Comparison of ENCODE assay signal across 8 cellular contexts in the genomic region with DNA sequence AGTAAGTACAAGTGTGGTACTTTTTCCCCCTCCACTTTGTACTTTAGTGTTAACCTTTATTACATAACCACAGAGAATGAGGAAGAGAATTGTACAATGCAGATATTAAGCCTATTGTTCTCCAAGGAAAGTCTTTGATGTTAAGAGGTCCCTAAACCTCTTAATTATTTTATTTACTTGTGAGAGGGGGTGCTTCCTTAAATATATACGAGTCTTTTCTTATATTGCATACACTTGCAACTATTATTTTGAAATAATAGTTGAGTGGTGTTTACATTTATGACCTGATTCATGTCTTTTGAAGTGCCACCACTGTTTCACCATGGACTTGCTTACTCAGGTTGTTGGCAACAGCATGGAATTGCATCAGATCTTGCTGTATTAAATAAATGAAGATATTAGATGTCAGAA. TPM values are rescaled to one million over a fixed set of nuclear protein-coding genes. Genes with fewer than 3 reads are reported as not detected.
DNase-seq lines count a peak whose midpoint lies in the region; ATAC-seq, FAIRE-seq and TF ChIP-seq lines count a peak whose summit lies in the region.

No MANE protein-coding gene starts in this region.

- H3K27ac ChIP-seq in kidney (ENCODE audit: low read depth in 2 of 2, low read length in 2 of 2) = no peak overlapping the region

- ATAC-seq in naive B cell (ENCODE audit: low read depth in 2 of 2) (peak; percentile 27 to 36), GM19455 (IDR thresholded peaks at IDR 0.05; ENCODE audit: unreplicated experiment) (no peak), GM21723 (IDR thresholded peaks at IDR 0.05; ENCODE audit: unreplicated experiment) (no peak)

- no peak overlapping the region for H3K9ac ChIP-seq in kidney (ENCODE audit: low read length in 2 of 2)

- H3K4me3 Mint-ChIP-seq in naive B cell = peak overlapping the region in 4 of 8 donors; percentile 1 to 55 (median 20)

- peak; percentile 70 for DNase-seq in DMS53 (lab: John Stamatoyannopoulos, UW)
- peak; percentile 68 for DNase-seq in M059J (ENCODE audit: low read depth)
- DNase-seq in astrocyte of the spinal cord (ENCODE audit: low read depth, low spot score) = peak; percentile 58
- DNase-seq in naive B cell = no peak
- DNase-seq in kidney = no peak
- no peak for DNase-seq in NCI-H1930 (lab: John Stamatoyannopoulos, UW)

- no peaks in the 10 kb centered on the region for H3K9me3 Mint-ChIP-seq in naive B cell

- no peak overlapping the region for H3K4me3 ChIP-seq in astrocyte of the spinal cord (ENCODE audit: low read depth, low read length)
- H3K4me3 ChIP-seq in kidney (ENCODE audit: low read length in 2 of 2) = no peak overlapping the region

- no peak for FAIRE-seq in kidney (lab: Jason Lieb, UNC)

- TF ChIP-seq CTCF in astrocyte of the spinal cord (IDR thresholded peaks at IDR 0.05; ENCODE audit: low read depth, low read length) (no peak), kidney (IDR thresholded peaks at IDR 0.05; ENCODE audit: borderline replicate concordance, extremely low read depth, insufficient read depth) (no peak)

- in situ Hi-C loops in astrocyte of the spinal cord (cut with HindIII; ENCODE audit: low sequenced_read_pairs) = no loop called here

- H3K9me3 ChIP-seq in kidney (ENCODE audit: control insufficient read depth in 1 of 2, low read length in 2 of 2) = no peaks in the 10 kb centered on the region

- peaks cover 62 to 90% (median 84%) of the 10 kb centered on the region in 3 donors for H3K4me1 Mint-ChIP-seq in naive B cell

- H3K36me3 ChIP-seq in kidney (ENCODE audit: control insufficient read depth in 1 of 2, insufficient read depth in 2 of 2, low read length in 2 of 2) = no peaks in the 10 kb centered on the region

- no peaks in the 10 kb centered on the region for H3K36me3 Mint-ChIP-seq in naive B cell

- H3K27me3 Mint-ChIP-seq in naive B cell = no peaks in the 10 kb centered on the region

- peaks cover 11 to 23% of the 10 kb centered on the region in 2 donors for H3K4me1 ChIP-seq in kidney (ENCODE audit: control insufficient read depth in 1 of 2, insufficient read depth in 1 of 2, low read depth in 1 of 2, low read length in 2 of 2)

- H3K27ac Mint-ChIP-seq in naive B cell = peak overlapping the region in 1 of 6 donors; percentile 81

- intact Hi-C loops in kidney (cut with DNase I) = no loop called here

RNA-seq across cellular contexts. Expression of gene USP3, which starts 10.1 kb away (rescaled TPM):
- total RNA-seq in M059J (2014; rRNA removed; shearing (Covaris generic)) = 25.7 and 29.9 TPM in 2 replicates
- 10 to 100 TPM; 53.6 to 88.0 (median 58.7) TPM for polyA plus RNA-seq in naive B cell (ENCODE audit: low read depth in 6 of 6)
- 72.5 TPM for total RNA-seq in kidney
- 25.2 TPM for polyA plus RNA-seq in kidney (ENCODE audit: insufficient read depth, low read depth, low replicate concordance)

Comparison
In these comparisons a context has a peak if more than half of its experiments do, and no peak if none do; other contexts are left out.
1. DNase-seq: peak in DMS53 (single experiment), M059J (single experiment) and astrocyte of the spinal cord (single experiment); none in naive B cell (single experiment), kidney (single experiment) and NCI-H1930 (0 of 2).
2. ATAC-seq: peak in naive B cell (2 of 2); none in GM19455 (single experiment) and GM21723 (single experiment).